22 cellular contexts compared by ENCODE assay signal in genomic region chr12:87008785-87009184, GRCh38.
"Had no signal": no experiment of that assay in that cellular context is flagged by ENCODE, and none has a peak within 500 bp of the region (broad histone marks: within the 10 kb centered on the region; RNA-seq: fewer than 3 reads in every experiment).

No MANE protein-coding gene starts in this region.

- H3K9me3 ChIP-seq: colonic mucosa, esophagus muscularis mucosa, lower lobe of right lung had no signal

- H3K27ac ChIP-seq: colonic mucosa, epithelial cell of prostate, esophagus muscularis mucosa, foreskin keratinocyte, gastroesophageal sphincter, heart left ventricle, hepatocyte, left ventricle myocardium inferior, lower lobe of right lung had no signal

- H3K4me3 ChIP-seq: colonic mucosa, esophagus muscularis mucosa, gastroesophageal sphincter, heart left ventricle, hepatocyte, left ventricle myocardium inferior, lower lobe of right lung, mucosa of descending colon had no signal

- DNase-seq: colonic mucosa; cortex of kidney; effector CD8-positive, alpha-beta T cell; effector memory CD8-positive, alpha-beta T cell; endodermal cell; foreskin keratinocyte; heart left ventricle; hypothalamus; immature natural killer cell; islet precursor cell; kidney; kidney glomerular epithelial cell; left colon; left ventricle myocardium inferior; lower lobe of right lung; mesenchymal stem cell; mucosa of descending colon; naive B cell had no signal

- H3K36me3 ChIP-seq: colonic mucosa, esophagus muscularis mucosa, gastroesophageal sphincter, heart left ventricle, left ventricle myocardium inferior, lower lobe of right lung had no signal

- H3K4me1 ChIP-seq: colonic mucosa, esophagus muscularis mucosa, foreskin keratinocyte, gastroesophageal sphincter, heart left ventricle, left ventricle myocardium inferior, lower lobe of right lung had no signal

- ATAC-seq: effector memory CD8-positive, alpha-beta T cell; foreskin keratinocyte; gastroesophageal sphincter; heart left ventricle; left colon; lower lobe of right lung; mucosa of descending colon had no signal

- H3K27me3 ChIP-seq: colonic mucosa, esophagus muscularis mucosa, foreskin keratinocyte, gastroesophageal sphincter, heart left ventricle, hepatocyte had no signal
